1 cellular context compared by ENCODE assay signal in the genomic region with DNA sequence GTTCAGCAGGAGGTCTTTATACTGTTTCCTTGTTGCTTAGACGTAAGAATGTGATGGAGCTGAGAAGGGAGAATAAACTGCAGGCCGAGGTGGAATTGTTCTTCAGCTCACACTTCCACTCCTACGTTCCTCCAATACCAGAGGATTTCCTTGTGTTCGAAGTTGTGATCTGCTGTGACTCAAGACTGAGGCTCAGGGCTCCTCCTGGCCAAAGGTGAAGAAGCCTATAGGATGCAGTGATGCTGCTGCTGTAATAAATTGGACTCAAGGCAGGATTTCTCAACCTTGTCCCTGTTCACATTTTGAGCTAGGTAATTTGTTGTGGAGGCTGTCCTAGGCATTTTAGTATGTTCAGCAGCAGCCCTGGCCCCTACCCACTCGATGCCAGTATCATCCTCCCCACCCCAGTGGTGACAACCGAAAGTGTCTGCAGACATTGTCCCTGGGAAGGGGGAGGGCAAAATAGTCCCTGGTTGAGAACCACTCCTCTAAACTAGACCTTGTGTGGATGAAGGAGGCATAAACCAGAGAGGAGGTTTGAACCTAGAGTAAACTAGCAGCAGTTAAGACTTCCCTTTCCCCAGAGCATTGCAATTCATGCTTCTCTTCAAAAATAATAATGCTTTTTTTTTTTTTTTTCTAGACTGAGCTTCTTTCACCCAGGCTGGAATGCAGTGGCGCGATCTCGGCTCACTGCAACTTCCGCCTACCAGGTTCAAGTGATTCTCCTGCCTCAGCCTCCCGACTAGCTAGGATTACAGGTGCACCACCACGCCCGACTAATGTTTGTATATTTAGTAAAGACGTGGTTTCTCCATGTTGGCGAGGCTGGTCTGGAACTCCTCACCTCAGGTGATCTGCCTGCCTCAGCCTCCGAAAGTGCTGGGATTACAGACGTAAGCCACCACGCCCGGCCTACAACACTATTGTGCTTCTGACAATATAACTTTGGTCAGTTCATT.
TF ChIP-seq lines count a peak whose summit lies in the region.

No MANE protein-coding gene starts in this region.

TF ChIP-seq in HEK293T, 16 proteins besides CTCF, POLR2A, EP300 and RAD21:
- TF ChIP-seq, protein P1, sequence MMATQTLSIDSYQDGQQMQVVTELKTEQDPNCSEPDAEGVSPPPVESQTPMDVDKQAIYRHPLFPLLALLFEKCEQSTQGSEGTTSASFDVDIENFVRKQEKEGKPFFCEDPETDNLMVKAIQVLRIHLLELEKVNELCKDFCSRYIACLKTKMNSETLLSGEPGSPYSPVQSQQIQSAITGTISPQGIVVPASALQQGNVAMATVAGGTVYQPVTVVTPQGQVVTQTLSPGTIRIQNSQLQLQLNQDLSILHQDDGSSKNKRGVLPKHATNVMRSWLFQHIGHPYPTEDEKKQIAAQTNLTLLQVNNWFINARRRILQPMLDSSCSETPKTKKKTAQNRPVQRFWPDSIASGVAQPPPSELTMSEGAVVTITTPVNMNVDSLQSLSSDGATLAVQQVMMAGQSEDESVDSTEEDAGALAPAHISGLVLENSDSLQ (IDR thresholded peaks at IDR 0.05) = no peak
- TF ChIP-seq L3MBTL2 (conservative IDR thresholded peaks at IDR 0.05) (no peak), HDGF (IDR thresholded peaks at IDR 0.05; ENCODE audit: borderline replicate concordance) (no peak), SP1 (IDR thresholded peaks at IDR 0.05) (no peak), FOXA1 (IDR thresholded peaks at IDR 0.05) (no peak), TARDBP (IDR thresholded peaks at IDR 0.05) (no peak), NFRKB (IDR thresholded peaks at IDR 0.05) (no peak), BHLHE40 (IDR thresholded peaks at IDR 0.05; ENCODE audit: borderline replicate concordance) (no peak), SUZ12 (IDR thresholded peaks at IDR 0.05) (no peak), ZNF384 (IDR thresholded peaks at IDR 0.05) (no peak), ELF4 (IDR thresholded peaks at IDR 0.05) (no peak), FOXM1 (IDR thresholded peaks at IDR 0.05; ENCODE audit: borderline replicate concordance) (no peak), LEF1 (IDR thresholded peaks at IDR 0.05; ENCODE audit: borderline replicate concordance) (no peak), ARNT (IDR thresholded peaks at IDR 0.05) (no peak), CTBP1 (IDR thresholded peaks at IDR 0.05; ENCODE audit: borderline replicate concordance) (no peak)
